In genomic region chr19:47032171-47032811, GRCh38 we compare ENCODE assay signal across 9 cellular contexts. TPM values are rescaled to one million over a fixed set of nuclear protein-coding genes. Genes with fewer than 3 reads are reported as not detected.
DNase-seq lines count a peak whose midpoint lies in the region; ATAC-seq, FAIRE-seq and TF ChIP-seq lines count a peak whose summit lies in the region.
"Had no signal": no experiment of that assay in that cellular context is flagged by ENCODE, and none has a peak within 500 bp of the region (broad histone marks: within the 10 kb centered on the region; RNA-seq: fewer than 3 reads in every experiment).

No MANE protein-coding gene starts in this region.

- H3K27me3 ChIP-seq in Caco-2 (replicated peaks; ENCODE audit: control insufficient read depth, insufficient read depth, low read length) (no peaks in the 10 kb centered on the region; the same call in 1 of the 2 replicates), body of pancreas (peaks cover 0 to 12% of the 10 kb centered on the region in 2 donors), HepG2 (ENCODE audit: control insufficient read depth in 1 of 2, insufficient read depth in 2 of 2, low read length in 2 of 2) (no peaks in the 10 kb centered on the region)

- CTCF ChIA-PET in Caco-2 (lab: Charles Lee) = interaction anchor here (1.5 kb wide), 1 partner anchor 19 kb away, joined by 7 read pairs; no protein-coding TSS in a partner anchor
- CTCF ChIA-PET in HepG2 (lab: Yijun Ruan, JAX; ENCODE audit: low intra/inter-chr PET ratio, low total read pairs) = interaction anchor here (2.2 kb wide), 1 partner anchor 19 kb away, joined by 20 read pairs; no protein-coding TSS in a partner anchor

- no peak overlapping the region for H3K9ac ChIP-seq in HepG2 (ENCODE audit: insufficient read depth, low read depth, low read length)

- H3K79me2 ChIP-seq in HepG2 (ENCODE audit: insufficient read depth, low read length) = no peaks in the 10 kb centered on the region

- no peak for TF ChIP-seq POLR2A in body of pancreas (IDR thresholded peaks at IDR 0.05)
- TF ChIP-seq POLR2A in HepG2 (IDR thresholded peaks at IDR 0.05; ENCODE audit: insufficient read depth in 1 of 2, low read depth in 2 of 2, low read length in 2 of 2) = no peak

- peak; percentile 46 for ATAC-seq in body of pancreas
- peak; percentile 74 for ATAC-seq in HepG2
- ATAC-seq in GM21381 (IDR thresholded peaks at IDR 0.05; ENCODE audit: unreplicated experiment) = no peak

- FAIRE-seq in HepG2 (lab: Jason Lieb, UNC) = no peak

- H3K27ac ChIP-seq in body of pancreas (no peak overlapping the region), HepG2 (ENCODE audit: extremely low read length, insufficient read depth, low read length) (no peak overlapping the region)

- H3K27ac Mint-ChIP-seq in Caco-2 (ENCODE audit: unreplicated experiment) = no peak overlapping the region

- H3K4me3 ChIP-seq in Caco-2 (ENCODE audit: low read depth, low read length) = no peak overlapping the region
- no peak overlapping the region for H3K4me3 ChIP-seq in Jurkat, Clone E6-1 (ENCODE audit: low read length)
- H3K4me3 ChIP-seq in body of pancreas = no peak overlapping the region
- H3K4me3 ChIP-seq in HepG2 (replicated peaks in 1 of 3; ENCODE audit: insufficient read depth in 1 of 3, low read depth in 2 of 3, low read length in 3 of 3) = no peak overlapping the region

- H3K4me3 Mint-ChIP-seq in Caco-2 (ENCODE audit: unreplicated experiment) = peak overlapping the region; percentile 39

- BruUV-seq in Caco-2 (replicated peaks; lab: Mats Ljungman, UMichigan) (no TSS peak), HepG2 (replicated peaks; lab: Mats Ljungman, UMichigan) (no TSS peak)

- peaks cover 5% of the 10 kb centered on the region; the same call in 1 of the 2 replicates for H3K4me1 ChIP-seq in Caco-2
- H3K4me1 ChIP-seq in body of pancreas = peaks cover 17% of the 10 kb centered on the region
- H3K4me1 ChIP-seq in HepG2 (ENCODE audit: insufficient read depth, low read length) = peaks cover 23% of the 10 kb centered on the region

- H2AFZ ChIP-seq in HepG2 (ENCODE audit: low read length) = no peak overlapping the region

- no peak overlapping the region for H3K4me2 ChIP-seq in HepG2 (ENCODE audit: low read depth, low read length)

- H3K9me3 ChIP-seq in Caco-2 = no peaks in the 10 kb centered on the region
- H3K9me3 ChIP-seq in body of pancreas = no peaks in the 10 kb centered on the region
- H3K9me3 ChIP-seq in HepG2 (ENCODE audit: low read length) = no peaks in the 10 kb centered on the region

- H3K36me3 Mint-ChIP-seq in Caco-2 (ENCODE audit: insufficient read depth, unreplicated experiment) = peaks cover 31% of the 10 kb centered on the region

- TF ChIP-seq RAD21 in HepG2 (CRISPR knock-in tag; IDR thresholded peaks at IDR 0.05) = peak; percentile 59

- peaks cover 9% of the 10 kb centered on the region for H3K27me3 Mint-ChIP-seq in Caco-2 (ENCODE audit: insufficient read depth, unreplicated experiment)

- intact Hi-C loops in Caco-2 (cut with micrococcal nuclease; ENCODE audit: unreplicated experiment) = loop anchor here (1.0 kb wide), 1 partner anchor 19 kb away; no protein-coding TSS in a partner anchor
- intact Hi-C loops in body of pancreas (cut with DNase I) = no loop called here
- intact Hi-C loops in HepG2 (cut with micrococcal nuclease; ENCODE audit: unreplicated experiment) = loop anchor here (1.0 kb wide), 1 partner anchor 19 kb away; no protein-coding TSS in a partner anchor

- TF ChIP-seq EP300 in HepG2 (IDR thresholded peaks at IDR 0.05; ENCODE audit: low read depth in 2 of 2, low read length in 2 of 2) (no peak), HepG2 (CRISPR knock-in tag; IDR thresholded peaks at IDR 0.05; ENCODE audit: borderline replicate concordance) (no peak)

- TF ChIP-seq CTCF in Caco-2 (IDR thresholded peaks at IDR 0.05; ENCODE audit: insufficient read depth in 1 of 2, low read depth in 1 of 2, low read length in 1 of 2, severe bottlenecking in 1 of 2, unreplicated experiment in 1 of 2) (peak; percentile 88 to 97), body of pancreas (IDR thresholded peaks at IDR 0.05) (peak; percentile 67 to 90 (median 73)), HepG2 (CRISPR knock-in tag; IDR thresholded peaks at IDR 0.05) (peak; percentile 90)

- in situ Hi-C loops in HepG2 (cut with HindIII; ENCODE audit: extremely low pct_ligation_motif_present, low pct_unique_long_range_greater_than_20kb) = no loop called here

- WGBS in body of pancreas, 2 donors = 15 to 31% methylated on average over 7 to 17 of the region's 17 CpGs
- WGBS in HepG2 (ENCODE audit: low lambda C conversion rate) = 43% methylated on average over 9 of the region's 17 CpGs

- H4K20me1 ChIP-seq in HepG2 (ENCODE audit: insufficient read depth, low read length) = no peaks in the 10 kb centered on the region

- H3K9me3 Mint-ChIP-seq in Caco-2 (ENCODE audit: unreplicated experiment) = no peaks in the 10 kb centered on the region

- POLR2A ChIA-PET in Caco-2 (lab: Charles Lee) (no interaction called here), HepG2 (lab: Yijun Ruan, JAX) (no interaction called here)

- H3K36me3 ChIP-seq in Caco-2 (ENCODE audit: control insufficient read depth, insufficient read depth, low read length) = no peaks in the 10 kb centered on the region
- no peaks in the 10 kb centered on the region for H3K36me3 ChIP-seq in body of pancreas (replicated peaks in 1 of 2; ENCODE audit: insufficient read depth in 1 of 2, low read depth in 2 of 2)
- no peaks in the 10 kb centered on the region for H3K36me3 ChIP-seq in HepG2 (replicated peaks in 1 of 2; ENCODE audit: control insufficient read depth in 1 of 2, insufficient read depth in 2 of 2, low read length in 2 of 2)

- DNase-seq in Caco-2 = peak; percentile 84 to 88
- peak; percentile 29 for DNase-seq in Jurkat, Clone E6-1 (ENCODE audit: low read depth, low spot score)
- DNase-seq in T-helper 22 cell (ENCODE audit: low read depth) = peak; percentile 34
- peak; percentile 52 to 72 (median 69) for DNase-seq in body of pancreas
- DNase-seq in HepG2 (ENCODE audit: low spot score) = no peak
- peak; percentile 29 for DNase-seq in stimulated activated CD8-positive, alpha-beta memory T cell treated with anti-CD3 and anti-CD28 coated beads, Interleukin-15, amount 100 ng/mL, for 24 hours (ENCODE audit: low read depth)
- no peak for DNase-seq in MV-4-11 (lab: John Stamatoyannopoulos, UW)

- H3K4me1 Mint-ChIP-seq in Caco-2 (ENCODE audit: low read depth, unreplicated experiment) = peaks cover 18% of the 10 kb centered on the region

TF ChIP-seq in HepG2, 621 proteins besides CTCF, POLR2A, EP300 and RAD21 (continues in another document):
- 0 out of 2 replicates have a peak, but pooled peaks have one; percentile 18 for TF ChIP-seq HOXA3 (CRISPR knock-in tag; IDR thresholded peaks at IDR 0.05)

RNA-seq across cellular contexts. Expression of gene NPAS1, which starts 12.7 kb away (rescaled TPM):
- total RNA-seq in Caco-2 (2022) = 1.8 and 2.8 TPM in 2 replicates
- polyA plus RNA-seq in Jurkat, Clone E6-1 (2012; ENCODE audit: insufficient read depth, insufficient read length) = 3.6 TPM
- not detected for total RNA-seq in body of pancreas
- total RNA-seq in HepG2 (2016; rRNA removed; fragmentation: Illumina TruSeq; extraction: Trizol) = 0.29 and 0.35 TPM in 2 replicates
- 0.26 and 0.51 TPM in 2 replicates for total RNA-seq in HepG2 (2016; cell fraction: cytosol; rRNA removed; fragmentation: Illumina TruSeq; extraction: Trizol; ENCODE audit: low read depth)
- 0.16 and 0.30 TPM in 2 replicates for total RNA-seq in HepG2 (2016; cell fraction: insoluble cytoplasmic fraction; rRNA removed; fragmentation: Illumina TruSeq; extraction: Trizol)
- 0.59 and 0.76 TPM in 2 replicates for total RNA-seq in HepG2 (2016; cell fraction: membrane; rRNA removed; fragmentation: Illumina TruSeq; extraction: Trizol)
- not detected in 2 replicates for total RNA-seq in HepG2 (2016; cell fraction: nucleus; rRNA removed; fragmentation: Illumina TruSeq; extraction: Trizol)
- 2.9 and 3.9 TPM in 2 replicates for polyA plus RNA-seq in HepG2 (2011; rRNA removed)
- 2.3 and 4.0 TPM in 2 replicates for polyA plus RNA-seq in HepG2 (2011; cell fraction: cytosol; rRNA removed)
- polyA plus RNA-seq in HepG2 (2011; cell fraction: nucleus; rRNA removed) = 13.1 and 15.5 TPM in 2 replicates
- 1.2 and 2.2 TPM in 2 replicates for polyA plus RNA-seq in HepG2 (2012)
- polyA plus RNA-seq in HepG2 (2016; cell fraction: cytosol; fragmentation: Illumina TruSeq; extraction: Trizol; ENCODE audit: low read depth) = 0.76 and 1.1 TPM in 2 replicates
- polyA plus RNA-seq in HepG2 (2016; cell fraction: insoluble cytoplasmic fraction; fragmentation: Illumina TruSeq; extraction: Trizol; ENCODE audit: low read depth) = 0.19 and 0.53 TPM in 2 replicates
- 0.69 and 1.1 TPM in 2 replicates for polyA plus RNA-seq in HepG2 (2016; cell fraction: membrane; fragmentation: Illumina TruSeq; extraction: Trizol; ENCODE audit: low read depth)
- polyA plus RNA-seq in HepG2 (2016; cell fraction: nucleus; fragmentation: Illumina TruSeq; extraction: Trizol; ENCODE audit: insufficient read depth, low read depth) = 1.2 TPM in 1 of 2 replicates, not detected in the other
- polyA minus RNA-seq in HepG2 (2011; rRNA and poly(A)+ RNA removed; ENCODE audit: low replicate concordance) = 0.70 and 4.4 TPM in 2 replicates
- 1.1 and 2.8 TPM in 2 replicates for polyA minus RNA-seq in HepG2 (2011; cell fraction: cytosol; rRNA and poly(A)+ RNA removed)
- 0.99 and 1.8 TPM in 2 replicates for polyA minus RNA-seq in HepG2 (2011; cell fraction: nucleus; rRNA and poly(A)+ RNA removed)
- total RNA-seq: HT1080 had no signal

RNA-seq across cellular contexts. Expression of gene TMEM160, which starts 16.1 kb away (rescaled TPM):
- total RNA-seq in Caco-2 (2022) (86.5 and 91.7 TPM in 2 replicates), body of pancreas (10 to 100 TPM; 31.3 to 37.6 TPM), HepG2 (2016; rRNA removed; fragmentation: Illumina TruSeq; extraction: Trizol) (18.0 and 26.7 TPM in 2 replicates)
- polyA plus RNA-seq in Jurkat, Clone E6-1 (2012; ENCODE audit: insufficient read depth, insufficient read length) = 76.2 TPM
- 44.8 and 45.5 TPM in 2 replicates for total RNA-seq in HepG2 (2016; cell fraction: cytosol; rRNA removed; fragmentation: Illumina TruSeq; extraction: Trizol; ENCODE audit: low read depth)
- 18.4 and 20.4 TPM in 2 replicates for total RNA-seq in HepG2 (2016; cell fraction: insoluble cytoplasmic fraction; rRNA removed; fragmentation: Illumina TruSeq; extraction: Trizol)
- total RNA-seq in HepG2 (2016; cell fraction: membrane; rRNA removed; fragmentation: Illumina TruSeq; extraction: Trizol) = 36.3 and 50.1 TPM in 2 replicates
- total RNA-seq in HepG2 (2016; cell fraction: nucleus; rRNA removed; fragmentation: Illumina TruSeq; extraction: Trizol) = 6.1 and 8.2 TPM in 2 replicates
- 5.2 and 7.0 TPM in 2 replicates for polyA plus RNA-seq in HepG2 (2011; rRNA removed)
- 9.2 and 27.5 TPM in 2 replicates for polyA plus RNA-seq in HepG2 (2011; cell fraction: cytosol; rRNA removed)
- 8.8 and 9.4 TPM in 2 replicates for polyA plus RNA-seq in HepG2 (2011; cell fraction: nucleus; rRNA removed)
- polyA plus RNA-seq in HepG2 (2012) = 2.5 and 4.4 TPM in 2 replicates
- 46.7 and 50.4 TPM in 2 replicates for polyA plus RNA-seq in HepG2 (2016; cell fraction: cytosol; fragmentation: Illumina TruSeq; extraction: Trizol; ENCODE audit: low read depth)
- 13.9 and 21.8 TPM in 2 replicates for polyA plus RNA-seq in HepG2 (2016; cell fraction: insoluble cytoplasmic fraction; fragmentation: Illumina TruSeq; extraction: Trizol; ENCODE audit: low read depth)
- polyA plus RNA-seq in HepG2 (2016; cell fraction: membrane; fragmentation: Illumina TruSeq; extraction: Trizol; ENCODE audit: low read depth) = 29.2 and 30.8 TPM in 2 replicates
- 13.4 and 18.2 TPM in 2 replicates for polyA plus RNA-seq in HepG2 (2016; cell fraction: nucleus; fragmentation: Illumina TruSeq; extraction: Trizol; ENCODE audit: insufficient read depth, low read depth)
- polyA minus RNA-seq in HepG2 (2011; rRNA and poly(A)+ RNA removed; ENCODE audit: low replicate concordance) = 9.5 and 9.9 TPM in 2 replicates
- polyA minus RNA-seq in HepG2 (2011; cell fraction: cytosol; rRNA and poly(A)+ RNA removed) = 3.5 and 4.8 TPM in 2 replicates
- 1.1 and 2.2 TPM in 2 replicates for polyA minus RNA-seq in HepG2 (2011; cell fraction: nucleus; rRNA and poly(A)+ RNA removed)

Comparison
In these comparisons a context has a peak if more than half of its experiments do, and no peak if none do; other contexts are left out.
1. DNase-seq: peak in Caco-2 (2 of 2), Jurkat, Clone E6-1 (single experiment), T-helper 22 cell (single experiment), body of pancreas (4 of 4) and stimulated activated CD8-positive, alpha-beta memory T cell treated with anti-CD3 and anti-CD28 coated beads, Interleukin-15, amount 100 ng/mL, for 24 hours (single experiment); none in HepG2 (single experiment) and MV-4-11 (single experiment).
2. Peak in every context shown above with its lines, with median percentiles within 50 percentile points of each other: CTCF ChIP-seq.